Comparison of ENCODE assay signal across 8 cellular contexts in genomic region chr4:121711263-121712000, GRCh38. TPM values are rescaled to one million over a fixed set of nuclear protein-coding genes. Genes with fewer than 3 reads are reported as not detected.
A peak's percentile ranks its signal among the peaks of the same experiment; 100 is the strongest.
DNase-seq lines count a peak whose midpoint lies in the region; ATAC-seq, FAIRE-seq and TF ChIP-seq lines count a peak whose summit lies in the region.

No MANE protein-coding gene starts in this region.

- no peak overlapping the region for H3K9ac ChIP-seq in rectal smooth muscle tissue (ENCODE audit: low read length)

- FAIRE-seq in A549 (lab: Jason Lieb, UNC) = no peak

- H3K9me3 ChIP-seq in A549 = no peaks in the 10 kb centered on the region

- no peak for TF ChIP-seq RAD21 in A549 (conservative IDR thresholded peaks at IDR 0.05 in 1 of 2, IDR thresholded peaks at IDR 0.05 in 1 of 2)

- peak overlapping the region; percentile 76 to 89 for H3K27ac ChIP-seq in A549
- H3K27ac ChIP-seq in rectal smooth muscle tissue (ENCODE audit: low read depth, low read length) = peak overlapping the region; percentile 83

- H3K4me3 ChIP-seq in A549 (peak overlapping the region; percentile 16), astrocyte of the spinal cord (ENCODE audit: low read depth, low read length) (peak overlapping the region; percentile 12), rectal smooth muscle tissue (ENCODE audit: low read length) (peak overlapping the region; percentile 45)

- ATAC-seq in A549 (peak; percentile 100), GM18511 (IDR thresholded peaks at IDR 0.05; ENCODE audit: unreplicated experiment) (peak; percentile 92), HG02884 (IDR thresholded peaks at IDR 0.05; ENCODE audit: unreplicated experiment) (peak; percentile 90)

- in situ Hi-C loops in astrocyte of the spinal cord (cut with HindIII; ENCODE audit: low sequenced_read_pairs) = no loop called here

- no peak for TF ChIP-seq CTCF in A549 (IDR thresholded peaks at IDR 0.05)
- TF ChIP-seq CTCF in astrocyte of the spinal cord (IDR thresholded peaks at IDR 0.05; ENCODE audit: low read depth, low read length) = no peak

- CTCF ChIA-PET in A549 (lab: Yijun Ruan, JAX) = interaction anchor here (0.7 to 1.6 kb wide), 4 partner anchors 14 to 519 kb away, joined by 3 to 10 read pairs (median 3); partner anchors contain the start of gene ANXA5

- no peak; a peak in 1 of 5 replicates for TF ChIP-seq EP300 in A549 (IDR thresholded peaks at IDR 0.05)

- peak overlapping the region; percentile 74 for H3K4me2 ChIP-seq in A549

- peak; percentile 42 for TF ChIP-seq POLR2A in A549 (IDR thresholded peaks at IDR 0.05; ENCODE audit: low read length)

- H3K27me3 ChIP-seq in rectal smooth muscle tissue (ENCODE audit: control insufficient read depth, insufficient read depth, low read length) = no peaks in the 10 kb centered on the region

- 3% methylated on average over 15 of the region's 18 CpGs for WGBS in A549 (ENCODE audit: missing lambda C conversion rate)

- DNase-seq in A549 (ENCODE audit: low read depth in 1 of 2, low spot score in 1 of 2) (peak; percentile 65 to 74), NCI-H82 treated with DMSO at 0.1 percent for 48 hours (lab: John Stamatoyannopoulos, UW; ENCODE audit: unreplicated experiment) (peak; percentile 16), astrocyte of the spinal cord (ENCODE audit: low read depth, low spot score) (peak; percentile 97), iPS DF 19.7 (ENCODE audit: low read depth, low spot score) (peak; percentile 87), NCI-H2171 (lab: John Stamatoyannopoulos, UW) (no peak)

- POLR2A ChIA-PET in A549 (lab: Yijun Ruan, JAX) = interaction anchor here (2.1 kb wide), 1 partner anchor 15 kb away, joined by 19 read pairs; the partner anchor contains the start of gene ANXA5

- no peaks in the 10 kb centered on the region for H3K36me3 ChIP-seq in rectal smooth muscle tissue (ENCODE audit: control insufficient read depth, insufficient read depth, low read length)

- peaks cover 25% of the 10 kb centered on the region for H3K4me1 ChIP-seq in A549
- peaks cover 3% of the 10 kb centered on the region for H3K4me1 ChIP-seq in rectal smooth muscle tissue (ENCODE audit: control insufficient read depth, insufficient read depth, low read length)

TF ChIP-seq in A549, 52 proteins besides CTCF, POLR2A, EP300 and RAD21:
- TF ChIP-seq HOXA7 (CRISPR knock-in tag; IDR thresholded peaks at IDR 0.05) (no peak), GATA3 (IDR thresholded peaks at IDR 0.05; ENCODE audit: borderline replicate concordance) (peak; percentile 47; the same call in 1 of the 2 replicates), JUN (IDR thresholded peaks at IDR 0.05) (peak; percentile 31 to 57; a peak in 2 of 5 replicates), PHF8 (IDR thresholded peaks at IDR 0.05; ENCODE audit: borderline replicate concordance, low read depth) (0 out of 2 replicates have a peak, but pooled peaks have one; percentile 32), E2F6 (IDR thresholded peaks at IDR 0.05; ENCODE audit: borderline replicate concordance, low read depth) (peak; percentile 23; the same call in 1 of the 2 replicates), NPAS2 (CRISPR knock-in tag; IDR thresholded peaks at IDR 0.05; ENCODE audit: borderline replicate concordance) (no peak), FOSL2 (IDR thresholded peaks at IDR 0.05) (peak; percentile 66), FOSL2 (CRISPR knock-in tag; IDR thresholded peaks at IDR 0.05) (peak; percentile 96), ATOH8 (CRISPR knock-in tag; IDR thresholded peaks at IDR 0.05; ENCODE audit: low read depth) (no peak), MAX (IDR thresholded peaks at IDR 0.05) (peak; percentile 59), JUNB (IDR thresholded peaks at IDR 0.05) (peak; percentile 69)

RNA-seq across cellular contexts. Expression of gene ANXA5, which starts 14.7 kb away (rescaled TPM):
- 330 and 356 TPM in 2 replicates for polyA plus RNA-seq in A549 (2011; rRNA removed)
- 117 and 139 TPM in 2 replicates for polyA plus RNA-seq in A549 (2012; cell fraction: cytosol; rRNA removed)
- polyA plus RNA-seq in A549 (2012; cell fraction: nucleus; rRNA removed) = 101 and 102 TPM in 2 replicates
- polyA plus RNA-seq in A549 (2017; fragmentation: RNase III; extraction: RNeasy Plus Mini Kit Qiagen cat#74134 plus additional on column Dnase treatment) = 412 to 461 TPM (median 441 TPM) in 3 replicates
- polyA minus RNA-seq in A549 (2011; rRNA and poly(A)+ RNA removed) = 87.5 TPM in 2 replicates

RNA-seq across cellular contexts. Expression of gene SMIM43, which starts 53.5 kb away (rescaled TPM):
- polyA plus RNA-seq in A549 (2011; rRNA removed) = 0.12 TPM in 2 replicates
- 0.03 and 0.13 TPM in 2 replicates for polyA plus RNA-seq in A549 (2012; cell fraction: cytosol; rRNA removed)
- polyA plus RNA-seq in A549 (2012; cell fraction: nucleus; rRNA removed) = 0.02 TPM in 1 of 2 replicates, not detected in the other
- polyA plus RNA-seq in A549 (2017; fragmentation: RNase III; extraction: RNeasy Plus Mini Kit Qiagen cat#74134 plus additional on column Dnase treatment) = 0.38 to 0.45 TPM (median 0.41 TPM) in 3 replicates
- not detected in 2 replicates for polyA minus RNA-seq in A549 (2011; rRNA and poly(A)+ RNA removed)
